ENCODE assay signal across 1 cellular context in the genomic region with DNA sequence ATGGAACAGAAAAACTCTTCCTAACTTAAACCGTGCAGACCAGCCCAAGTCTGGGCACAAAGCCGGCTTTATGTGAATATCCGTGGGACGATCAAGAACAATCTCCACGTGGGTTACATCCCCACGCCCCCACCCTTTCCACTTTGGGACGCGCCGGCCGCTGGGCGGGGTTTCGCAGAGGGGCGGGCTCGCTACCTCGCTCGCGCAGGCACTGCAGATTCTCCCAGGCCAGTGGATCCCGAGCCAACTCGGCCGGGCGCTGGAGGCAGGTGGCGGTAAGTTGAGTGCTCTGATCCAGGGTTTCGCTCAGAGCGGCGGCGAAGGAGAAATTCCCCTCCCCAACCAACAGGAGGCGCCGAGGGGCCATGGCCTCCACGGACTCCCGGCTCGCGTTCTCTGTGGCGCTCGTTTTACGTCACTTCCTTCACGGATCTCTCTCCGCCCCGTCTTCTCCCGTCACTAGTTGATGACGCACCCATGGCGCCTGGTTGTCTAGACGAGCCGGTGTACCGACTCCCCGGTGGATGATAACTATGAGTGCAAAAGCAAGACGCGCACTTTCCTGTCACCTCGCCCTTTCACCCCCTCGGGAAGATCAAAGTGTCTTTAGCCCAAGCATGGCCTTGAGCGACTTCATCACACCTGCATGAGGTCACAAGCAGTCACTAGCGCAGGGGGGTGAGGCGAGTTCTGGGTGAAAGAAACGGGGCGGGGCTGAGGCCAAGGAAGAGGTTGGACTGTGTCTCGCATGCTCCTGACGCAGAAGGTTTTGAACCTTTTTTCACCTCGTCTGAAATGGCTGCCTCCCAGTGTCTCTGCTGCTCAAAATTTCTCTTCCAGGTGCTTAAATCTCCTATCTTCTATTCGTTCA.
TF ChIP-seq lines count a peak whose summit lies in the region.

A gene with protein sequence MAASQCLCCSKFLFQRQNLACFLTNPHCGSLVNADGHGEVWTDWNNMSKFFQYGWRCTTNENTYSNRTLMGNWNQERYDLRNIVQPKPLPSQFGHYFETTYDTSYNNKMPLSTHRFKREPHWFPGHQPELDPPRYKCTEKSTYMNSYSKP (plus strand): TSS at position 776 of the 871 bp plus-strand sequence. CDS start 20 bp downstream, at position 796.
A gene with protein sequence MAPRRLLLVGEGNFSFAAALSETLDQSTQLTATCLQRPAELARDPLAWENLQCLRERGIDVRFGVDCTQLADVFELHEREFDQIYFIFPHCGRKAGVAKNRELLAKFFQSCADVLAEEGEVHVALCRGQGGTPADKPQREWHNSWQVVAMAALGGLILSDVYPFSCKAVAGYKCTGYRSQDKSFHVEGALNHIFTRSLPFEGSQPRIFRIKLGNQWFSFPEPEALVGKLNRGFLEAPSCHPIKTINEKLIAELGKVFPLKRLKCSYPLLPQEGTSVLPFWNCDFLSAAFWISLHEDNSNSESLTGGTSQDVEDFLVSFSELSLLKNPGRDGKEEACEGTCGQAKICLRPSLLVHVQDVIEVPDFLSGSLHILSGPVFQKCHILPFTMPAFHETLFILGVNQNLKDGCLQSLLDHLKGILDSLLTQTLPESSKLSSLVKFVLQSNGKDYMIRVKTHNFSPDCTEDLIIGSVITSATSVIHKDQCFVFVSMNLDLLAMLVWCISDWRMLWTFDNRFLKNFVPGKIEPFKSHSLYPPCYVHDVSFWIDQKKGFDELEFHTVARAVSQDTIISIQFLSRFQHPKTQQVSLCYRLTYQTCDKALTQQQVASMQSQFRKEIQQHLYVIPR (minus strand): TSS at position 400 of the 871 bp plus-strand sequence. CDS start 33 bp downstream, at position 367.

TF ChIP-seq in K562, 482 proteins besides CTCF, POLR2A, EP300 and RAD21 (continued from another document and continues in another):
- TF ChIP-seq, protein P1, sequence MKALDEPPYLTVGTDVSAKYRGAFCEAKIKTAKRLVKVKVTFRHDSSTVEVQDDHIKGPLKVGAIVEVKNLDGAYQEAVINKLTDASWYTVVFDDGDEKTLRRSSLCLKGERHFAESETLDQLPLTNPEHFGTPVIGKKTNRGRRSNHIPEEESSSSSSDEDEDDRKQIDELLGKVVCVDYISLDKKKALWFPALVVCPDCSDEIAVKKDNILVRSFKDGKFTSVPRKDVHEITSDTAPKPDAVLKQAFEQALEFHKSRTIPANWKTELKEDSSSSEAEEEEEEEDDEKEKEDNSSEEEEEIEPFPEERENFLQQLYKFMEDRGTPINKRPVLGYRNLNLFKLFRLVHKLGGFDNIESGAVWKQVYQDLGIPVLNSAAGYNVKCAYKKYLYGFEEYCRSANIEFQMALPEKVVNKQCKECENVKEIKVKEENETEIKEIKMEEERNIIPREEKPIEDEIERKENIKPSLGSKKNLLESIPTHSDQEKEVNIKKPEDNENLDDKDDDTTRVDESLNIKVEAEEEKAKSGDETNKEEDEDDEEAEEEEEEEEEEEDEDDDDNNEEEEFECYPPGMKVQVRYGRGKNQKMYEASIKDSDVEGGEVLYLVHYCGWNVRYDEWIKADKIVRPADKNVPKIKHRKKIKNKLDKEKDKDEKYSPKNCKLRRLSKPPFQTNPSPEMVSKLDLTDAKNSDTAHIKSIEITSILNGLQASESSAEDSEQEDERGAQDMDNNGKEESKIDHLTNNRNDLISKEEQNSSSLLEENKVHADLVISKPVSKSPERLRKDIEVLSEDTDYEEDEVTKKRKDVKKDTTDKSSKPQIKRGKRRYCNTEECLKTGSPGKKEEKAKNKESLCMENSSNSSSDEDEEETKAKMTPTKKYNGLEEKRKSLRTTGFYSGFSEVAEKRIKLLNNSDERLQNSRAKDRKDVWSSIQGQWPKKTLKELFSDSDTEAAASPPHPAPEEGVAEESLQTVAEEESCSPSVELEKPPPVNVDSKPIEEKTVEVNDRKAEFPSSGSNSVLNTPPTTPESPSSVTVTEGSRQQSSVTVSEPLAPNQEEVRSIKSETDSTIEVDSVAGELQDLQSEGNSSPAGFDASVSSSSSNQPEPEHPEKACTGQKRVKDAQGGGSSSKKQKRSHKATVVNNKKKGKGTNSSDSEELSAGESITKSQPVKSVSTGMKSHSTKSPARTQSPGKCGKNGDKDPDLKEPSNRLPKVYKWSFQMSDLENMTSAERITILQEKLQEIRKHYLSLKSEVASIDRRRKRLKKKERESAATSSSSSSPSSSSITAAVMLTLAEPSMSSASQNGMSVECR (CRISPR knock-in tag; IDR thresholded peaks at IDR 0.05) = peak; percentile 77
- TF ChIP-seq YY1 (IDR thresholded peaks at IDR 0.05; ENCODE audit: borderline replicate concordance in 1 of 3, control insufficient read depth in 1 of 3, extremely low read depth in 1 of 3, insufficient read depth in 3 of 3, insufficient read length in 1 of 3, insufficient replicate concordance in 2 of 3, low read depth in 1 of 3, low read length in 2 of 3) (peak; percentile 35 to 88 (median 61)), RFX5 (IDR thresholded peaks at IDR 0.05; ENCODE audit: low read depth, low read length) (no peak; the same call in 1 of the 2 replicates), ZNF507 (tag; conservative IDR thresholded peaks at IDR 0.05) (no peak), JUND (IDR thresholded peaks at IDR 0.05; ENCODE audit: borderline replicate concordance, low read depth, low read length) (peak; percentile 61), JUND (tag; IDR thresholded peaks at IDR 0.05; ENCODE audit: borderline replicate concordance, low read depth, low read length) (peak; percentile 76; the same call in 2 of the 3 replicates), XRCC5 (IDR thresholded peaks at IDR 0.05; ENCODE audit: low read depth, low read length) (peak; percentile 86; the same call in 1 of the 2 replicates), POLR3G (IDR thresholded peaks at IDR 0.05; ENCODE audit: extremely low read depth, insufficient read length, insufficient replicate concordance) (no peak), BRCA1 (IDR thresholded peaks at IDR 0.05) (no peak), BRCA1 (CRISPR knock-in tag; IDR thresholded peaks at IDR 0.05) (no peak), SMARCA5 (IDR thresholded peaks at IDR 0.05) (0 out of 2 replicates have a peak, but pooled peaks have one; percentile 45), MTF1 (CRISPR knock-in tag; IDR thresholded peaks at IDR 0.05; ENCODE audit: borderline replicate concordance) (no peak), ILF3 (IDR thresholded peaks at IDR 0.05; ENCODE audit: borderline replicate concordance) (no peak), U2AF2 (optimal IDR thresholded peaks at IDR 0.05; ENCODE audit: low read depth, low read length) (no peak), DNMT1 (IDR thresholded peaks at IDR 0.05) (peak; percentile 80; the same call in 1 of the 2 replicates), CCNT2 (IDR thresholded peaks at IDR 0.05; ENCODE audit: borderline replicate concordance, extremely low read depth, insufficient read length, low read depth, low read length) (peak; percentile 54), SAFB2 (IDR thresholded peaks at IDR 0.05; ENCODE audit: borderline replicate concordance, low read depth, low read length, severe bottlenecking) (no peak), EGR1 (conservative IDR thresholded peaks at IDR 0.05) (peak; percentile 5; the same call in 1 of the 2 replicates), MTA1 (IDR thresholded peaks at IDR 0.05; ENCODE audit: borderline replicate concordance) (peak; percentile 99), MTA3 (IDR thresholded peaks at IDR 0.05; ENCODE audit: borderline replicate concordance) (peak; percentile 97), U2AF1 (optimal IDR thresholded peaks at IDR 0.05; ENCODE audit: low read depth, low read length) (no peak), PHF8 (IDR thresholded peaks at IDR 0.05; ENCODE audit: borderline replicate concordance, low read length) (peak; percentile 96), LEF1 (IDR thresholded peaks at IDR 0.05) (peak; percentile 93), PRMT5 (CRISPR knock-in tag; IDR thresholded peaks at IDR 0.05) (no peak), ZNF75A (CRISPR knock-in tag; IDR thresholded peaks at IDR 0.05) (no peak)
- TF ChIP-seq, protein P2, sequence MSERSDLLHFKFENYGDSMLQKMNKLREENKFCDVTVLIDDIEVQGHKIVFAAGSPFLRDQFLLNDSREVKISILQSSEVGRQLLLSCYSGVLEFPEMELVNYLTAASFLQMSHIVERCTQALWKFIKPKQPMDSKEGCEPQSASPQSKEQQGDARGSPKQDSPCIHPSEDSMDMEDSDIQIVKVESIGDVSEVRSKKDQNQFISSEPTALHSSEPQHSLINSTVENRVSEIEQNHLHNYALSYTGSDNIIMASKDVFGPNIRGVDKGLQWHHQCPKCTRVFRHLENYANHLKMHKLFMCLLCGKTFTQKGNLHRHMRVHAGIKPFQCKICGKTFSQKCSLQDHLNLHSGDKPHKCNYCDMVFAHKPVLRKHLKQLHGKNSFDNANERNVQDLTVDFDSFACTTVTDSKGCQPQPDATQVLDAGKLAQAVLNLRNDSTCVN (CRISPR knock-in tag; IDR thresholded peaks at IDR 0.05) = no peak
- TF ChIP-seq, protein P3, sequence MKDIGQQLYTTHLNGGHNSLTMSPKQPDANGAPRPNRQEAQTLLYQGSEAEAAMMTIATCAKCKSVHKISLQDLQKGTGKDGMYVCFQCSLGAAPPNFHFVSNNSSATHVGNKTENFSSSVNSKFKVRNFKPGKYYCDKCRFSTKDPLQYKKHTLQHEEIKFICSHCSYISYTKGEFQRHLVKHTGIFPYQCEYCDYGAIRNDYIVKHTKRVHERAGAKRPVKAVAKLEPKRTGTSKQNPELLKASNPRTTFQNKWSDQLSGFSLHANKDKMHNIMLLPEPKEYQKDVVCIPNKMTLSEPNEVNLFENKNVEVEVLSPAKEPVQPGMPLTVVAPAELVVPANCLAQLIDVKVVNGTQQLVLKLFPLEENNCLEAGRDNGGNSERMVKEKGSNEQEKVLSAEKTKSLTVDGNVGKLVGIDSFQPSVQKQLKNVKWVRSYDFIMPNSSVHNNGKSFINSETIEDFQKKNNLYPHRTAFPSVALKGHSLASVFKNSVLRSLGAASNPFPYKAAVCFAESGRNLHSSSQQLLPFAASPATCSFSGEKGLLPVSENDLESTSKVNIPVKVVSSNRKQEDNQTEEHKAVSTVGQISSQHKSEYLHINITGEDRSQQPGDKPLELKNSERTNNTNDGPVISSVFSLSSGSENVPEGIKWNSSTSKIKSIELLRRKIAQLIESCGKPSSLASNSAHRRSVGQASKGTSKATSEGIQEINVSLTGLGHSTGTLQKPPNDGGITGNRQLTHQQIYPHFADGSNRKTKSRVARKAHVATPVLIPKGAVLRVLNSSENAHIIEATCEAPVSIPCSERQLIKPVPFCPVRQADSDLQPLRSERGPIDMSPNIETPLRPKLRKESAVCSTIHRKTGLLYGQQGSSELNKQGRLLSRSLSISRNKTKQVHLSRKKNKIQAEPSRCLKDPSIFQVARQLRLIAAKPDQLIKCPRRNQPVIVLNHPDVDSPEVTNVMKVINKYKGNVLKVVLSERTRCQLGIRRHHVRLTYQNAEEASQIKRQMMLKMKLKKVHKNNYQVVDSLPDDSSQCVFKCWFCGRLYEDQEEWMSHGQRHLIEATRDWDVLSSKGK (CRISPR knock-in tag; IDR thresholded peaks at IDR 0.05) = no peak
- TF ChIP-seq, protein P4, sequence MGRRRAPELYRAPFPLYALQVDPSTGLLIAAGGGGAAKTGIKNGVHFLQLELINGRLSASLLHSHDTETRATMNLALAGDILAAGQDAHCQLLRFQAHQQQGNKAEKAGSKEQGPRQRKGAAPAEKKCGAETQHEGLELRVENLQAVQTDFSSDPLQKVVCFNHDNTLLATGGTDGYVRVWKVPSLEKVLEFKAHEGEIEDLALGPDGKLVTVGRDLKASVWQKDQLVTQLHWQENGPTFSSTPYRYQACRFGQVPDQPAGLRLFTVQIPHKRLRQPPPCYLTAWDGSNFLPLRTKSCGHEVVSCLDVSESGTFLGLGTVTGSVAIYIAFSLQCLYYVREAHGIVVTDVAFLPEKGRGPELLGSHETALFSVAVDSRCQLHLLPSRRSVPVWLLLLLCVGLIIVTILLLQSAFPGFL (CRISPR knock-in tag; IDR thresholded peaks at IDR 0.05) = no peak
- TF ChIP-seq, protein P5, sequence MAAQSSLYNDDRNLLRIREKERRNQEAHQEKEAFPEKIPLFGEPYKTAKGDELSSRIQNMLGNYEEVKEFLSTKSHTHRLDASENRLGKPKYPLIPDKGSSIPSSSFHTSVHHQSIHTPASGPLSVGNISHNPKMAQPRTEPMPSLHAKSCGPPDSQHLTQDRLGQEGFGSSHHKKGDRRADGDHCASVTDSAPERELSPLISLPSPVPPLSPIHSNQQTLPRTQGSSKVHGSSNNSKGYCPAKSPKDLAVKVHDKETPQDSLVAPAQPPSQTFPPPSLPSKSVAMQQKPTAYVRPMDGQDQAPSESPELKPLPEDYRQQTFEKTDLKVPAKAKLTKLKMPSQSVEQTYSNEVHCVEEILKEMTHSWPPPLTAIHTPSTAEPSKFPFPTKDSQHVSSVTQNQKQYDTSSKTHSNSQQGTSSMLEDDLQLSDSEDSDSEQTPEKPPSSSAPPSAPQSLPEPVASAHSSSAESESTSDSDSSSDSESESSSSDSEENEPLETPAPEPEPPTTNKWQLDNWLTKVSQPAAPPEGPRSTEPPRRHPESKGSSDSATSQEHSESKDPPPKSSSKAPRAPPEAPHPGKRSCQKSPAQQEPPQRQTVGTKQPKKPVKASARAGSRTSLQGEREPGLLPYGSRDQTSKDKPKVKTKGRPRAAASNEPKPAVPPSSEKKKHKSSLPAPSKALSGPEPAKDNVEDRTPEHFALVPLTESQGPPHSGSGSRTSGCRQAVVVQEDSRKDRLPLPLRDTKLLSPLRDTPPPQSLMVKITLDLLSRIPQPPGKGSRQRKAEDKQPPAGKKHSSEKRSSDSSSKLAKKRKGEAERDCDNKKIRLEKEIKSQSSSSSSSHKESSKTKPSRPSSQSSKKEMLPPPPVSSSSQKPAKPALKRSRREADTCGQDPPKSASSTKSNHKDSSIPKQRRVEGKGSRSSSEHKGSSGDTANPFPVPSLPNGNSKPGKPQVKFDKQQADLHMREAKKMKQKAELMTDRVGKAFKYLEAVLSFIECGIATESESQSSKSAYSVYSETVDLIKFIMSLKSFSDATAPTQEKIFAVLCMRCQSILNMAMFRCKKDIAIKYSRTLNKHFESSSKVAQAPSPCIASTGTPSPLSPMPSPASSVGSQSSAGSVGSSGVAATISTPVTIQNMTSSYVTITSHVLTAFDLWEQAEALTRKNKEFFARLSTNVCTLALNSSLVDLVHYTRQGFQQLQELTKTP (IDR thresholded peaks at IDR 0.05; ENCODE audit: low read depth in 1 of 2, partially characterized antibody in 2 of 2) = peak in 1 of 2 experiments; percentile 75
- TF ChIP-seq, protein P6, sequence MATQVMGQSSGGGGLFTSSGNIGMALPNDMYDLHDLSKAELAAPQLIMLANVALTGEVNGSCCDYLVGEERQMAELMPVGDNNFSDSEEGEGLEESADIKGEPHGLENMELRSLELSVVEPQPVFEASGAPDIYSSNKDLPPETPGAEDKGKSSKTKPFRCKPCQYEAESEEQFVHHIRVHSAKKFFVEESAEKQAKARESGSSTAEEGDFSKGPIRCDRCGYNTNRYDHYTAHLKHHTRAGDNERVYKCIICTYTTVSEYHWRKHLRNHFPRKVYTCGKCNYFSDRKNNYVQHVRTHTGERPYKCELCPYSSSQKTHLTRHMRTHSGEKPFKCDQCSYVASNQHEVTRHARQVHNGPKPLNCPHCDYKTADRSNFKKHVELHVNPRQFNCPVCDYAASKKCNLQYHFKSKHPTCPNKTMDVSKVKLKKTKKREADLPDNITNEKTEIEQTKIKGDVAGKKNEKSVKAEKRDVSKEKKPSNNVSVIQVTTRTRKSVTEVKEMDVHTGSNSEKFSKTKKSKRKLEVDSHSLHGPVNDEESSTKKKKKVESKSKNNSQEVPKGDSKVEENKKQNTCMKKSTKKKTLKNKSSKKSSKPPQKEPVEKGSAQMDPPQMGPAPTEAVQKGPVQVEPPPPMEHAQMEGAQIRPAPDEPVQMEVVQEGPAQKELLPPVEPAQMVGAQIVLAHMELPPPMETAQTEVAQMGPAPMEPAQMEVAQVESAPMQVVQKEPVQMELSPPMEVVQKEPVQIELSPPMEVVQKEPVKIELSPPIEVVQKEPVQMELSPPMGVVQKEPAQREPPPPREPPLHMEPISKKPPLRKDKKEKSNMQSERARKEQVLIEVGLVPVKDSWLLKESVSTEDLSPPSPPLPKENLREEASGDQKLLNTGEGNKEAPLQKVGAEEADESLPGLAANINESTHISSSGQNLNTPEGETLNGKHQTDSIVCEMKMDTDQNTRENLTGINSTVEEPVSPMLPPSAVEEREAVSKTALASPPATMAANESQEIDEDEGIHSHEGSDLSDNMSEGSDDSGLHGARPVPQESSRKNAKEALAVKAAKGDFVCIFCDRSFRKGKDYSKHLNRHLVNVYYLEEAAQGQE (CRISPR knock-in tag; IDR thresholded peaks at IDR 0.05; ENCODE audit: low read depth) = 0 out of 2 replicates have a peak, but pooled peaks have one; percentile 52
